23 cellular contexts compared by ENCODE assay signal in genomic region chr3:183954875-183955274, GRCh38.
DNase-seq lines count a peak whose midpoint lies in the region; ATAC-seq and TF ChIP-seq lines count a peak whose summit lies in the region.
"Had no signal": no experiment of that assay in that cellular context is flagged by ENCODE, and none has a peak within 500 bp of the region (broad histone marks: within the 10 kb centered on the region; RNA-seq: fewer than 3 reads in every experiment).

No MANE protein-coding gene starts in this region.

- H3K27ac Mint-ChIP-seq in WTC11 = peak overlapping the region; percentile 96
- H3K27ac Mint-ChIP-seq: HFFc6 had no signal

- peaks cover 44% of the 10 kb centered on the region for H3K36me3 ChIP-seq in HUES48 (ENCODE audit: control insufficient read depth, insufficient read depth, low read length)

- CTCF ChIA-PET in WTC11 (lab: Charles Lee) = interaction anchor here (0.6 to 2.6 kb wide), 4 partner anchors 49 to 139 kb away, joined by 3 to 11 read pairs (median 4); no protein-coding TSS in a partner anchor
- CTCF ChIA-PET in RWPE1 (lab: Yijun Ruan, JAX) = interaction anchor here (0.6 kb wide), 1 partner anchor 144 kb away, joined by 4 read pairs; no protein-coding TSS in a partner anchor

- H3K4me3 ChIP-seq in HUES48 (ENCODE audit: low read depth, low read length) = no peak overlapping the region; the same call in 1 of the 2 replicates
- H3K4me3 ChIP-seq: SK-N-MC had no signal

- no peaks in the 10 kb centered on the region for H3K9me3 ChIP-seq in HUES48 (ENCODE audit: control insufficient read depth, insufficient read depth, low read length)

- H3K27me3 Mint-ChIP-seq in WTC11 (ENCODE audit: low read depth) = no peaks in the 10 kb centered on the region

- peaks cover 30% of the 10 kb centered on the region for H3K36me3 Mint-ChIP-seq in WTC11

- peaks cover 29% of the 10 kb centered on the region for H3K4me1 ChIP-seq in HUES48 (ENCODE audit: control insufficient read depth, insufficient read depth, low read length)

- H3K27ac ChIP-seq in HUES48 (ENCODE audit: low read depth, low read length) (peak overlapping the region; percentile 73), RWPE1 (no peak overlapping the region)
- H3K27ac ChIP-seq: SK-N-MC had no signal

- peaks cover 41% of the 10 kb centered on the region for H3K4me1 Mint-ChIP-seq in WTC11

- no peaks in the 10 kb centered on the region for H3K9me3 Mint-ChIP-seq in WTC11
- H3K9me3 Mint-ChIP-seq: HFFc6 had no signal

- no peak overlapping the region for H3K9ac ChIP-seq in HUES48 (ENCODE audit: low read depth, low read length)

- POLR2A ChIA-PET in WTC11 (lab: Charles Lee) (interaction anchor here (1.1 kb wide), 1 partner anchor 40 kb away, joined by 3 read pairs; no protein-coding TSS in a partner anchor), RWPE1 (lab: Yijun Ruan, JAX; ENCODE audit: low non-redundant PET) (no interaction called here)

- TF ChIP-seq CTCF in WTC11 (IDR thresholded peaks at IDR 0.05) (no peak), RWPE1 (conservative IDR thresholded peaks at IDR 0.05; ENCODE audit: low read depth) (no peak)

- intact Hi-C loops in Right ventricle myocardium inferior (cut with DNase I) = no loop called here

- H3K4me3 Mint-ChIP-seq in WTC11 = no peak overlapping the region
- H3K4me3 Mint-ChIP-seq: HFFc6 had no signal

- H3K27me3 ChIP-seq in HUES48 (ENCODE audit: control insufficient read depth, insufficient read depth, low read length) = no peaks in the 10 kb centered on the region

- DNase-seq in ELF-1 (ENCODE audit: low read depth, low spot score) = peak; percentile 67
- DNase-seq in WTC11 (ENCODE audit: low spot score) = peak; percentile 29
- DNase-seq in iPS DF 4.7 (ENCODE audit: extremely low read depth, low spot score) = peak; percentile 25
- DNase-seq in RWPE1 (ENCODE audit: low spot score) = no peak
- DNase-seq in NCI-H146 treated with DMSO at 0.1 percent for 48 hours (lab: John Stamatoyannopoulos, UW; ENCODE audit: unreplicated experiment) = no peak
- DNase-seq in Right ventricle myocardium inferior (ENCODE audit: missing footprints) = no peak
- DNase-seq: 8988T, ACHN, Calu3, DMS79 treated with DMSO at 0.1 percent for 48 hours, HFFc6, NCI-H1092, NCI-H1417 treated with DMSO at 0.1 percent for 48 hours, NCI-H187, NCI-H2081 treated with DMSO at 0.1 percent for 48 hours, NCI-H2171, NCI-H524, NCI-H774, RPMI8226, SHP77 treated with DMSO at 0.1 percent for 48 hours had no signal

- ATAC-seq in WTC11 (peak; percentile 93), Right ventricle myocardium inferior (no peak), HG03354 (IDR thresholded peaks at IDR 0.05; ENCODE audit: poor library complexity, severe bottlenecking, unreplicated experiment) (no peak)

TF ChIP-seq in WTC11, 78 proteins besides CTCF, POLR2A, EP300 and RAD21:
- TF ChIP-seq MLX (CRISPR knock-in tag; IDR thresholded peaks at IDR 0.05) (no peak), PREB (CRISPR knock-in tag; IDR thresholded peaks at IDR 0.05; ENCODE audit: borderline replicate concordance) (no peak), ZNF219 (CRISPR knock-in tag; IDR thresholded peaks at IDR 0.05; ENCODE audit: borderline replicate concordance) (no peak), STAT6 (CRISPR knock-in tag; conservative IDR thresholded peaks at IDR 0.05; ENCODE audit: low read depth) (no peak), CREB1 (CRISPR knock-in tag; IDR thresholded peaks at IDR 0.05) (no peak), NR2C2 (CRISPR knock-in tag; IDR thresholded peaks at IDR 0.05) (0 out of 2 replicates have a peak, but pooled peaks have one; percentile 29)
TF ChIP-seq in WTC11: peak in this region for 1.

Comparison
In these comparisons a context has a peak if more than half of its experiments do, and no peak if none do; other contexts are left out.
1. DNase-seq: peak in ELF-1 (single experiment), WTC11 (single experiment) and iPS DF 4.7 (single experiment); none in RWPE1 (single experiment), NCI-H146 treated with DMSO at 0.1 percent for 48 hours (single experiment) and Right ventricle myocardium inferior (single experiment).